ENCODE assay signal across 8 cellular contexts in the genomic region with DNA sequence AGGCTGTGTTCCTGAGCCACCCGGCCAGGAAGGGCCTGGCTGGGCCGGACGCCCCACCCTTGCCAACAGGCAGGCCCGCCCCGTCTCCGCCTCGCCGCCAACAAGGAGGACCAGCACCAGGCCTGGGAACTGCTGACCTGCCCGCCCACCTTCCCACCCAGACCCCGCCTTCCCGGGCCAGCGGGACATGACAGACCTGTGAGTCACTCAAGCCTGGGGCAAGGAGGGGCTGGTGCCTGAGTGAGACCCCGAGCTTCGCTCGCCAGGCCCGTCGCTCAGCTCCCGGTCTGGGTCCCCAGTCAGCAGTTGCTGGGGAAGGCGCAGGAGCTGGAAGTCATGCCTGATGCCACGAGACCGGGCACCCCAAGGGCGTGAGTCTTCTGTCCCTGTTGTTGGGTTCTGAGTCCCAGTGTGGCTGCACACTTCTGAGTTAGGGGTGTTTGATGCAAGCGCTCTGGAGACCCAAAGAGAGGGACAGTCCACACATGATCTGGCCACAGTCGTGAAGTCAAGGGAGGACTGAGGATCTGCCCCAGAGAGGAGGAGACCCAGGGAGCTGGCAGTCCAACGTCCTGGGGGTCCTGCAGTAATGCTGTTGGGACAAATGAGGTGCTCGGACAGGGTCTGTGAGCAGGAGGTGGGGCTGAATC. TPM values are rescaled to one million over a fixed set of nuclear protein-coding genes. Genes with fewer than 3 reads are reported as not detected.
DNase-seq lines count a peak whose midpoint lies in the region; ATAC-seq and TF ChIP-seq lines count a peak whose summit lies in the region.

DNASE1L1 (minus strand) TSS at position 33 of the 650 bp plus-strand sequence. CDS start 3,686 bp downstream, outside the sequence.

- DNase-seq in NCI-H2227 (lab: John Stamatoyannopoulos, UW; ENCODE audit: unreplicated experiment), result peak; percentile 28
- DNase-seq in NCI-H2227 treated with DMSO at 0.1 percent for 48 hours (lab: John Stamatoyannopoulos, UW), result no peak
- DNase-seq in activated T-helper 1 cell treated with anti-CD3 and anti-CD28 coated beads, Interleukin-12 subunit alpha, Interleukin-12 subunit beta, Interleukin-2, Interleukin-4 antibody, amounts not matched to agents 30 ng/mL and 10 ng/mL and 1 ng/mL, durations not matched to agents 14 hours and 24 hours and 36 hours (ENCODE audit: low spot score), result no peak
- DNase-seq in glutamatergic neuron, result peak; percentile 68
- DNase-seq in ovary, result peak in 2 of 5 donors; percentile 58 to 60
- no peak for DNase-seq in NCI-H1436 treated with DMSO at 0.1 percent for 48 hours (lab: John Stamatoyannopoulos, UW)

- H3K9me3 ChIP-seq in ovary, result no peaks in the 10 kb centered on the region

- H3K27me3 Mint-ChIP-seq in activated T-helper 1 cell treated with anti-CD3 and anti-CD28 coated beads, Interleukin-12 subunit alpha, Interleukin-12 subunit beta, Interleukin-2, Interleukin-4 antibody, amounts not matched to agents 30 ng/mL and 10 ng/mL and 1 ng/mL, durations not matched to agents 14 hours and 24 hours and 36 hours (ENCODE audit: insufficient read depth), result no peaks in the 10 kb centered on the region
- peaks cover 3% of the 10 kb centered on the region for H3K27me3 Mint-ChIP-seq in glutamatergic neuron (ENCODE audit: unreplicated experiment)

- H3K36me3 ChIP-seq in ovary, result no peaks in the 10 kb centered on the region

- peaks cover 12% of the 10 kb centered on the region for H3K4me1 Mint-ChIP-seq in activated T-helper 1 cell treated with anti-CD3 and anti-CD28 coated beads, Interleukin-12 subunit alpha, Interleukin-12 subunit beta, Interleukin-2, Interleukin-4 antibody, amounts not matched to agents 30 ng/mL and 10 ng/mL and 1 ng/mL, durations not matched to agents 14 hours and 24 hours and 36 hours (ENCODE audit: low read depth)
- no peaks in the 10 kb centered on the region for H3K4me1 Mint-ChIP-seq in glutamatergic neuron (ENCODE audit: low read depth, unreplicated experiment)

- 65 to 73% (median 67%) methylated on average over 18 to 26 of the region's 26 CpGs for WGBS in ovary, 3 donors

- no peak for ATAC-seq in HG02588 (IDR thresholded peaks at IDR 0.05; ENCODE audit: unreplicated experiment)

- no peak within 1 kb of the TSS for H3K4me3 ChIP-seq in ovary

- no peaks in the 10 kb centered on the region for H3K9me3 Mint-ChIP-seq in activated T-helper 1 cell treated with anti-CD3 and anti-CD28 coated beads, Interleukin-12 subunit alpha, Interleukin-12 subunit beta, Interleukin-2, Interleukin-4 antibody, amounts not matched to agents 30 ng/mL and 10 ng/mL and 1 ng/mL, durations not matched to agents 14 hours and 24 hours and 36 hours
- peaks cover 1% of the 10 kb centered on the region for H3K9me3 Mint-ChIP-seq in glutamatergic neuron (ENCODE audit: unreplicated experiment)

- no peaks in the 10 kb centered on the region for H3K27me3 ChIP-seq in ovary

- H3K27ac ChIP-seq in ovary, result no peak within 1 kb of the TSS

- peaks cover 6% of the 10 kb centered on the region for H3K36me3 Mint-ChIP-seq in activated T-helper 1 cell treated with anti-CD3 and anti-CD28 coated beads, Interleukin-12 subunit alpha, Interleukin-12 subunit beta, Interleukin-2, Interleukin-4 antibody, amounts not matched to agents 30 ng/mL and 10 ng/mL and 1 ng/mL, durations not matched to agents 14 hours and 24 hours and 36 hours (ENCODE audit: low read depth)
- H3K36me3 Mint-ChIP-seq in glutamatergic neuron (ENCODE audit: unreplicated experiment), result no peaks in the 10 kb centered on the region

- intact Hi-C loops in activated T-helper 1 cell treated with anti-CD3 and anti-CD28 coated beads, Interleukin-12 subunit alpha, Interleukin-12 subunit beta, Interleukin-2, Interleukin-4 antibody, amounts not matched to agents 30 ng/mL and 10 ng/mL and 1 ng/mL, durations not matched to agents 14 hours and 24 hours and 36 hours (cut with micrococcal nuclease), result no loop called here
- intact Hi-C loops in ovary (cut with DNase I), result no loop called here

- no peak for TF ChIP-seq POLR2A in ovary (IDR thresholded peaks at IDR 0.05)

- H3K27ac Mint-ChIP-seq in activated T-helper 1 cell treated with anti-CD3 and anti-CD28 coated beads, Interleukin-12 subunit alpha, Interleukin-12 subunit beta, Interleukin-2, Interleukin-4 antibody, amounts not matched to agents 30 ng/mL and 10 ng/mL and 1 ng/mL, durations not matched to agents 14 hours and 24 hours and 36 hours, result peak within 1 kb of the TSS; percentile 44
- H3K27ac Mint-ChIP-seq in glutamatergic neuron (ENCODE audit: unreplicated experiment), result peak within 1 kb of the TSS; percentile 79

- TF ChIP-seq RAD21 in Ishikawa (IDR thresholded peaks at IDR 0.05; ENCODE audit: low read depth), result no peak

- peak within 1 kb of the TSS; percentile 75 for H3K4me3 Mint-ChIP-seq in activated T-helper 1 cell treated with anti-CD3 and anti-CD28 coated beads, Interleukin-12 subunit alpha, Interleukin-12 subunit beta, Interleukin-2, Interleukin-4 antibody, amounts not matched to agents 30 ng/mL and 10 ng/mL and 1 ng/mL, durations not matched to agents 14 hours and 24 hours and 36 hours
- H3K4me3 Mint-ChIP-seq in glutamatergic neuron (ENCODE audit: unreplicated experiment), result peak within 1 kb of the TSS; percentile 78

- TF ChIP-seq CTCF in glutamatergic neuron (IDR thresholded peaks at IDR 0.05; ENCODE audit: partially characterized antibody, unreplicated experiment) (no peak), ovary (IDR thresholded peaks at IDR 0.05) (no peak)

- TF ChIP-seq EP300 in Ishikawa (IDR thresholded peaks at IDR 0.05; ENCODE audit: borderline replicate concordance), result no peak
- no peak for TF ChIP-seq EP300 in ovary (IDR thresholded peaks at IDR 0.05)

- H3K4me1 ChIP-seq in ovary (ENCODE audit: insufficient read depth), result no peaks in the 10 kb centered on the region

TF ChIP-seq in Ishikawa, 13 proteins besides CTCF, POLR2A, EP300 and RAD21:
- TF ChIP-seq REST (IDR thresholded peaks at IDR 0.05; ENCODE audit: low read depth), result no peak
- peak; percentile 92 for TF ChIP-seq ZBTB7A (IDR thresholded peaks at IDR 0.05; ENCODE audit: low read depth)

RNA-seq across cellular contexts. Expression of gene DNASE1L1, which starts in this region (rescaled TPM):
- total RNA-seq in activated T-helper 1 cell treated with anti-CD3 and anti-CD28 coated beads, Interleukin-12 subunit alpha, Interleukin-12 subunit beta, Interleukin-2, Interleukin-4 antibody, amounts not matched to agents 30 ng/mL and 10 ng/mL and 1 ng/mL, durations not matched to agents 14 hours and 24 hours and 36 hours, result 12.4 and 14.5 TPM in 2 replicates
- total RNA-seq in glutamatergic neuron (ENCODE audit: unreplicated experiment) (15.8 TPM), ovary (10 to 100 TPM; 11.9 to 21.4 (median 18.1) TPM)
- 10 to 100 TPM; 13.0 to 16.1 TPM for polyA plus RNA-seq in ovary

Comparison
In these comparisons a context has a peak if more than half of its experiments do, and no peak if none do; other contexts are left out.
1. DNase-seq: peak in NCI-H2227 (single experiment) and glutamatergic neuron (single experiment); none in NCI-H2227 treated with DMSO at 0.1 percent for 48 hours (single experiment), activated T-helper 1 cell treated with anti-CD3 and anti-CD28 coated beads, Interleukin-12 subunit alpha, Interleukin-12 subunit beta, Interleukin-2, Interleukin-4 antibody, amounts not matched to agents 30 ng/mL and 10 ng/mL and 1 ng/mL, durations not matched to agents 14 hours and 24 hours and 36 hours (single experiment) and NCI-H1436 treated with DMSO at 0.1 percent for 48 hours (single experiment).